1 cellular context compared by ENCODE assay signal in genomic region chr16:2028620-2029220, GRCh38.
TF ChIP-seq lines count a peak whose summit lies in the region.

No MANE protein-coding gene starts in this region.

TF ChIP-seq in IMR-90, 13 proteins besides CTCF, POLR2A, EP300 and RAD21 (continued from another document):
- no peak for TF ChIP-seq MAZ (IDR thresholded peaks at IDR 0.05; ENCODE audit: borderline replicate concordance, low read depth, low read length)
- no peak for TF ChIP-seq SMC3 (IDR thresholded peaks at IDR 0.05; ENCODE audit: low read depth, low read length)
- TF ChIP-seq CEBPB (IDR thresholded peaks at IDR 0.05; ENCODE audit: low read depth, low read length): no peak
- TF ChIP-seq ELK1 (IDR thresholded peaks at IDR 0.05; ENCODE audit: borderline replicate concordance, low read depth, low read length): no peak
- no peak for TF ChIP-seq CHD1 (IDR thresholded peaks at IDR 0.05; ENCODE audit: low read depth, low read length)
- TF ChIP-seq USF2 (IDR thresholded peaks at IDR 0.05; ENCODE audit: low read depth, low read length): no peak
- TF ChIP-seq RFX5 (IDR thresholded peaks at IDR 0.05; ENCODE audit: low read depth, low read length): no peak
- TF ChIP-seq BHLHE40 (IDR thresholded peaks at IDR 0.05; ENCODE audit: low read depth, low read length): no peak
- no peak for TF ChIP-seq MXI1 (IDR thresholded peaks at IDR 0.05; ENCODE audit: borderline replicate concordance, low read depth, low read length)
